ENCODE assay signal across 16 cellular contexts in genomic region chr2:129757366-129757914, GRCh38.
"Had no signal": no experiment of that assay in that cellular context is flagged by ENCODE, and none has a peak within 500 bp of the region (broad histone marks: within the 10 kb centered on the region; RNA-seq: fewer than 3 reads in every experiment).

No MANE protein-coding gene starts in this region.

- H3K4me3 Mint-ChIP-seq: activated CD4-positive, alpha-beta T cell treated with anti-CD3 and anti-CD28 coated beads, Interleukin-2, amount 10 ng/mL, durations not matched to agents 24 days and 14 days; activated CD8-positive, alpha-beta T cell treated with anti-CD3 and anti-CD28 coated beads, Interleukin-2, amount 10 ng/mL, durations not matched to agents 7 days and 5 days; activated naive CD8-positive, alpha-beta T cell treated with anti-CD3 and anti-CD28 coated beads, Interleukin-2, amount 10 ng/mL, durations not matched to agents 7 days and 5 days; activated T-helper 1 cell treated with anti-CD3 and anti-CD28 coated beads, Interleukin-12 subunit alpha, Interleukin-12 subunit beta, Interleukin-2, Interleukin-4 antibody, amounts not matched to agents 30 ng/mL and 10 ng/mL and 1 ng/mL, durations not matched to agents 14 hours and 24 hours and 36 hours; dendritic cell treated with granulocyte-macrophage colony-stimulating factor and Interleukin-4, amounts not matched to agents 40 ng/mL and 50 ng/mL, for 4 days; stimulated activated memory B cell treated with anti-CD40 and anti-IgM and Interleukin-4, amounts not matched to agents 10 μg/mL and 1 μg/mL and 100 μg/mL, for 72 hours had no signal

- H3K27me3 ChIP-seq: ovary, thyroid gland had no signal

- H3K27ac Mint-ChIP-seq: activated CD4-positive, alpha-beta T cell treated with anti-CD3 and anti-CD28 coated beads, Interleukin-2, amount 10 ng/mL, durations not matched to agents 24 days and 14 days; activated CD8-positive, alpha-beta T cell treated with anti-CD3 and anti-CD28 coated beads, Interleukin-2, amount 10 ng/mL, durations not matched to agents 7 days and 5 days; activated naive CD8-positive, alpha-beta T cell treated with anti-CD3 and anti-CD28 coated beads, Interleukin-2, amount 10 ng/mL, durations not matched to agents 7 days and 5 days; activated T-helper 1 cell treated with anti-CD3 and anti-CD28 coated beads, Interleukin-12 subunit alpha, Interleukin-12 subunit beta, Interleukin-2, Interleukin-4 antibody, amounts not matched to agents 30 ng/mL and 10 ng/mL and 1 ng/mL, durations not matched to agents 14 hours and 24 hours and 36 hours; dendritic cell treated with granulocyte-macrophage colony-stimulating factor and Interleukin-4, amounts not matched to agents 40 ng/mL and 50 ng/mL, for 4 days; stimulated activated memory B cell treated with anti-CD40 and anti-IgM and Interleukin-4, amounts not matched to agents 10 μg/mL and 1 μg/mL and 100 μg/mL, for 72 hours had no signal

- H3K27me3 Mint-ChIP-seq: activated CD4-positive, alpha-beta T cell treated with anti-CD3 and anti-CD28 coated beads, Interleukin-2, amount 10 ng/mL, durations not matched to agents 24 days and 14 days had no signal

- H3K36me3 Mint-ChIP-seq: activated naive CD8-positive, alpha-beta T cell treated with anti-CD3 and anti-CD28 coated beads, Interleukin-2, amount 10 ng/mL, durations not matched to agents 7 days and 5 days; stimulated activated memory B cell treated with anti-CD40 and anti-IgM and Interleukin-4, amounts not matched to agents 10 μg/mL and 1 μg/mL and 100 μg/mL, for 72 hours had no signal

- H3K4me1 Mint-ChIP-seq: activated CD4-positive, alpha-beta T cell treated with anti-CD3 and anti-CD28 coated beads, Interleukin-2, amount 10 ng/mL, durations not matched to agents 24 days and 14 days; activated naive CD8-positive, alpha-beta T cell treated with anti-CD3 and anti-CD28 coated beads, Interleukin-2, amount 10 ng/mL, durations not matched to agents 7 days and 5 days; stimulated activated memory B cell treated with anti-CD40 and anti-IgM and Interleukin-4, amounts not matched to agents 10 μg/mL and 1 μg/mL and 100 μg/mL, for 72 hours had no signal

- H3K4me3 ChIP-seq: lung, ovary, thyroid gland had no signal

- H3K4me1 ChIP-seq: thyroid gland had no signal

- H3K9me3 ChIP-seq: ovary, thyroid gland had no signal

- DNase-seq: activated CD4-positive, alpha-beta T cell treated with anti-CD3 and anti-CD28 coated beads, Interleukin-2, amount 10 ng/mL, durations not matched to agents 24 days and 14 days; activated CD4-positive, CD25-positive, alpha-beta regulatory T cell; activated CD8-positive, alpha-beta T cell treated with anti-CD3 and anti-CD28 coated beads, Interleukin-2, amount 10 ng/mL, durations not matched to agents 7 days and 5 days; activated naive CD4-positive, alpha-beta T cell; activated naive CD8-positive, alpha-beta T cell treated with anti-CD3 and anti-CD28 coated beads, Interleukin-2, amount 10 ng/mL, durations not matched to agents 7 days and 5 days; cerebellar nuclear complex; effector memory CD4-positive, alpha-beta T cell; foreskin fibroblast; ovary; stimulated activated CD4-positive, alpha-beta T cell treated with anti-CD3 and anti-CD28 coated beads, Interleukin-2, amount 100 ng/mL, for 48 hours; SW 1271; thyroid gland had no signal

- H3K36me3 ChIP-seq: ovary, thyroid gland had no signal

- H3K9me3 Mint-ChIP-seq: activated CD4-positive, alpha-beta T cell treated with anti-CD3 and anti-CD28 coated beads, Interleukin-2, amount 10 ng/mL, durations not matched to agents 24 days and 14 days; activated naive CD8-positive, alpha-beta T cell treated with anti-CD3 and anti-CD28 coated beads, Interleukin-2, amount 10 ng/mL, durations not matched to agents 7 days and 5 days; activated T-helper 1 cell treated with anti-CD3 and anti-CD28 coated beads, Interleukin-12 subunit alpha, Interleukin-12 subunit beta, Interleukin-2, Interleukin-4 antibody, amounts not matched to agents 30 ng/mL and 10 ng/mL and 1 ng/mL, durations not matched to agents 14 hours and 24 hours and 36 hours; dendritic cell treated with granulocyte-macrophage colony-stimulating factor and Interleukin-4, amounts not matched to agents 40 ng/mL and 50 ng/mL, for 4 days; stimulated activated memory B cell treated with anti-CD40 and anti-IgM and Interleukin-4, amounts not matched to agents 10 μg/mL and 1 μg/mL and 100 μg/mL, for 72 hours had no signal

- H3K27ac ChIP-seq: ovary, thyroid gland had no signal

- ATAC-seq: activated CD8-positive, alpha-beta T cell treated with anti-CD3 and anti-CD28 coated beads, Interleukin-2, amount 10 ng/mL, durations not matched to agents 7 days and 5 days; stimulated activated memory B cell treated with anti-CD40 and anti-IgM and Interleukin-4, amounts not matched to agents 10 μg/mL and 1 μg/mL and 100 μg/mL, for 72 hours had no signal
